In genomic region chr1:150970818-150971582, GRCh38 we compare ENCODE assay signal across 8 cellular contexts. TPM values are rescaled to one million over a fixed set of nuclear protein-coding genes. Genes with fewer than 3 reads are reported as not detected.
DNase-seq lines count a peak whose midpoint lies in the region; ATAC-seq and TF ChIP-seq lines count a peak whose summit lies in the region.

No MANE protein-coding gene starts in this region.

- no peaks in the 10 kb centered on the region for H3K9me3 ChIP-seq in prostate gland

- peak overlapping the region; percentile 75 for H3K27ac Mint-ChIP-seq in activated CD4-positive, alpha-beta memory T cell treated with anti-CD3 and anti-CD28 coated beads for 36 hours

- peak overlapping the region; percentile 93 to 94 for H3K27ac ChIP-seq in prostate gland

- ATAC-seq in Right ventricle myocardium inferior: peak; percentile 85
- no peak for ATAC-seq in GM18873 (IDR thresholded peaks at IDR 0.05; ENCODE audit: low FRiP score, unreplicated experiment)

- CTCF ChIA-PET in activated CD4-positive, alpha-beta memory T cell treated with anti-CD3 and anti-CD28 coated beads for 36 hours (lab: Charles Lee): interaction anchor here (3.4 kb wide), 1 partner anchor 9 kb away, joined by 18 read pairs; the partner anchor contains the start of gene ANXA9

- peaks cover 13 to 24% of the 10 kb centered on the region in 2 donors for H3K36me3 ChIP-seq in prostate gland

- H3K4me3 Mint-ChIP-seq in activated CD4-positive, alpha-beta memory T cell treated with anti-CD3 and anti-CD28 coated beads for 36 hours: no peak overlapping the region

- H3K4me1 Mint-ChIP-seq in activated CD4-positive, alpha-beta memory T cell treated with anti-CD3 and anti-CD28 coated beads for 36 hours (ENCODE audit: low read depth): peaks cover 47% of the 10 kb centered on the region

- no peaks in the 10 kb centered on the region for H3K9me3 Mint-ChIP-seq in activated CD4-positive, alpha-beta memory T cell treated with anti-CD3 and anti-CD28 coated beads for 36 hours

- WGBS in prostate gland: 39% methylated on average over 11 of the region's 11 CpGs

- no peak for TF ChIP-seq CTCF in prostate gland (IDR thresholded peaks at IDR 0.05)

- POLR2A ChIA-PET in activated CD4-positive, alpha-beta memory T cell treated with anti-CD3 and anti-CD28 coated beads for 36 hours (lab: Charles Lee): interaction anchor here (0.8 kb wide), 1 partner anchor 11 kb away, joined by 3 read pairs; the partner anchor contains the start of gene ANXA9

- H3K36me3 Mint-ChIP-seq in activated CD4-positive, alpha-beta memory T cell treated with anti-CD3 and anti-CD28 coated beads for 36 hours: peaks cover 30% of the 10 kb centered on the region

- H3K27me3 ChIP-seq in prostate gland (replicated peaks; ENCODE audit: insufficient read depth): no peaks in the 10 kb centered on the region

- no peaks in the 10 kb centered on the region for H3K27me3 Mint-ChIP-seq in activated CD4-positive, alpha-beta memory T cell treated with anti-CD3 and anti-CD28 coated beads for 36 hours

- H3K4me3 ChIP-seq in prostate gland: peak overlapping the region in 1 of 2 donors; percentile 12

- TF ChIP-seq POLR2A in prostate gland (IDR thresholded peaks at IDR 0.05): no peak

- intact Hi-C loops in activated CD4-positive, alpha-beta memory T cell treated with anti-CD3 and anti-CD28 coated beads for 36 hours (cut with micrococcal nuclease): loop anchor here (10.0 kb wide), 2 partner anchors 486 to 736 kb away; partner anchors contain the start of genes ANP32E and TARS2
- intact Hi-C loops in Right ventricle myocardium inferior (cut with DNase I): loop anchor here (5.0 kb wide), 2 partner anchors 44 to 94 kb away; partner anchors contain the start of genes ARNT and SETDB1
- intact Hi-C loops in prostate gland (cut with DNase I): loop anchor here (5.0 to 10.0 kb wide), 3 partner anchors 44 to 506 kb away; partner anchors contain the start of genes ARNT and SETDB1

- DNase-seq in ELF-1 (ENCODE audit: low read depth, low spot score) (peak; percentile 61), Right ventricle myocardium inferior (ENCODE audit: missing footprints) (peak; percentile 91), prostate gland (ENCODE audit: low spot score) (peak; percentile 18), COR-L47 (lab: John Stamatoyannopoulos, UW) (no peak), HPDE6-E6E7 (ENCODE audit: extremely low spot score) (no peak), SW 1271 (lab: John Stamatoyannopoulos, UW) (no peak)
- DNase-seq in activated CD4-positive, alpha-beta memory T cell treated with anti-CD3 and anti-CD28 coated beads for 36 hours: no peak

- peaks cover 25% of the 10 kb centered on the region for H3K4me1 ChIP-seq in prostate gland (replicated peaks)

RNA-seq across cellular contexts. Expression of gene CERS2, which starts 3.6 kb away (rescaled TPM):
- 100 to 1,000 TPM; 153 to 160 TPM for total RNA-seq in activated CD4-positive, alpha-beta memory T cell treated with anti-CD3 and anti-CD28 coated beads for 36 hours
- total RNA-seq in Right ventricle myocardium inferior: 92.6 TPM
- 100 to 1,000 TPM; 117 to 141 TPM for total RNA-seq in prostate gland

RNA-seq across cellular contexts. Expression of gene ANXA9, which starts 11.1 kb away (rescaled TPM):
- total RNA-seq in activated CD4-positive, alpha-beta memory T cell treated with anti-CD3 and anti-CD28 coated beads for 36 hours: under 1 TPM in 1 of 2 experiments, not detected in 1; 0.19 TPM
- not detected for total RNA-seq in Right ventricle myocardium inferior
- total RNA-seq in prostate gland: 1 to 10 TPM; 1.1 to 3.4 TPM

RNA-seq across cellular contexts. Expression of gene MINDY1, which starts 35.7 kb away (rescaled TPM):
- total RNA-seq in activated CD4-positive, alpha-beta memory T cell treated with anti-CD3 and anti-CD28 coated beads for 36 hours: 10 to 100 TPM; 16.4 to 18.3 TPM
- total RNA-seq in Right ventricle myocardium inferior (38.5 TPM), prostate gland (10 to 100 TPM; 26.8 to 65.4 TPM)

RNA-seq across cellular contexts. Expression of gene PRUNE1, which starts 37.2 kb away (rescaled TPM):
- 10 to 100 TPM; 12.5 to 17.5 TPM for total RNA-seq in activated CD4-positive, alpha-beta memory T cell treated with anti-CD3 and anti-CD28 coated beads for 36 hours
- 42.1 TPM for total RNA-seq in Right ventricle myocardium inferior
- 10 to 100 TPM; 29.2 to 37.5 TPM for total RNA-seq in prostate gland

RNA-seq across cellular contexts. Expression of gene SETDB1, which starts 44.8 kb away (rescaled TPM):
- total RNA-seq in activated CD4-positive, alpha-beta memory T cell treated with anti-CD3 and anti-CD28 coated beads for 36 hours: 10 to 100 TPM; 42.3 to 50.0 TPM
- total RNA-seq in Right ventricle myocardium inferior (16.2 TPM), prostate gland (10 to 100 TPM; 26.3 to 63.8 TPM)

Comparison
In these comparisons a context has a peak if more than half of its experiments do, and no peak if none do; other contexts are left out.
1. DNase-seq: peak in ELF-1 (single experiment), Right ventricle myocardium inferior (single experiment) and prostate gland (single experiment); none in activated CD4-positive, alpha-beta memory T cell treated with anti-CD3 and anti-CD28 coated beads for 36 hours (single experiment), COR-L47 (single experiment), HPDE6-E6E7 (single experiment) and SW 1271 (0 of 2).